ENCODE assay signal across 8 cellular contexts in the genomic region with DNA sequence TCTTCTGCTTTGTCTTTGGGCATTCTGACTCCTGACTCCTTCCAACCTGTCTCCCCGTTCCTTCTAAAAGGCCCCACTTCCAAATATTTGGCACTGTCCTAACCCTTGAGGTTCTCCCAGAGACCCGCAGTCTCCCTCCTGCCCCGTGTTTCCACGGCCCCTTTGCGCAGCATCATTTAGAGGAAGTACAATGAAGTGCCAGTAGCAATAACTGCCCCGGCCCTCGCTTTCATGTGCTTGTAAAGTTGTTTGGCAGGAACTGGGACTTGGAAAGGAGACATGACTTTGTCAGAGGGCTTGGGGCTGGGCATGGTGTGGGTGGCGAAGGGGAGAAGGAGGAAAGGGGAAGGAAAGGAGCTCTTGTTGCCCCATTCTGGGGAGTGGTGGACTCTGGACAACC. TPM values are rescaled to one million over a fixed set of nuclear protein-coding genes. Genes with fewer than 3 reads are reported as not detected.
DNase-seq lines count a peak whose midpoint lies in the region; ATAC-seq, FAIRE-seq and TF ChIP-seq lines count a peak whose summit lies in the region.

No MANE protein-coding gene starts in this region.

- no peak for ATAC-seq in GM21390 (IDR thresholded peaks at IDR 0.05; ENCODE audit: unreplicated experiment)

- TF ChIP-seq CTCF in VCaP (conservative IDR thresholded peaks at IDR 0.05) (no peak), foreskin fibroblast (IDR thresholded peaks at IDR 0.05; ENCODE audit: low read depth, low read length) (no peak), spleen (IDR thresholded peaks at IDR 0.05 in 8 of 11, conservative IDR thresholded peaks at IDR 0.05 in 3 of 11) (no peak), kidney (IDR thresholded peaks at IDR 0.05; ENCODE audit: borderline replicate concordance, extremely low read depth, insufficient read depth) (no peak)

- H3K36me3 ChIP-seq in GM23248 (ENCODE audit: low read depth) = peaks cover 23% of the 10 kb centered on the region
- H3K36me3 ChIP-seq in spleen = peaks cover 0 to 5% (median 0%) of the 10 kb centered on the region in 6 donors
- no peaks in the 10 kb centered on the region for H3K36me3 ChIP-seq in kidney (ENCODE audit: control insufficient read depth in 1 of 2, insufficient read depth in 2 of 2, low read length in 2 of 2)

- no peaks in the 10 kb centered on the region for H3K9me2 ChIP-seq in GM23248 (ENCODE audit: insufficient read depth)

- H3K9me3 ChIP-seq in GM23248 (ENCODE audit: low read depth) = no peaks in the 10 kb centered on the region
- no peaks in the 10 kb centered on the region for H3K9me3 ChIP-seq in spleen
- no peaks in the 10 kb centered on the region for H3K9me3 ChIP-seq in kidney (ENCODE audit: control insufficient read depth in 1 of 2, low read length in 2 of 2)

- H3K4me3 ChIP-seq in GM23248 (peak overlapping the region; percentile 95), foreskin fibroblast (ENCODE audit: low read depth in 1 of 2, low read length in 2 of 2) (peak overlapping the region; percentile 59 to 75), spleen (peak overlapping the region; percentile 65 to 85 (median 76)), kidney (ENCODE audit: low read length in 2 of 2) (peak overlapping the region in 1 of 2 donors; percentile 57)

- TF ChIP-seq POLR2A in spleen (IDR thresholded peaks at IDR 0.05) = no peak

- intact Hi-C loops in spleen (cut with DNase I; ENCODE audit: low total_unique reads) (no loop called here), kidney (cut with DNase I) (no loop called here)

- H3K79me2 ChIP-seq in GM23248 (ENCODE audit: insufficient read depth) = peaks cover 85% of the 10 kb centered on the region

- H3K9ac ChIP-seq in GM23248 (peak overlapping the region; percentile 99), kidney (ENCODE audit: low read length in 2 of 2) (no peak overlapping the region)

- H3K27me3 ChIP-seq in GM23248 (replicated peaks; ENCODE audit: insufficient read depth) (no peaks in the 10 kb centered on the region), spleen (replicated peaks in 1 of 7) (no peaks in the 10 kb centered on the region)

- H3F3A ChIP-seq in GM23248 (ENCODE audit: insufficient read depth) = peaks cover 76% of the 10 kb centered on the region

- H3K4me2 ChIP-seq in GM23248 (ENCODE audit: unreplicated experiment) = peak overlapping the region; percentile 95

- no peak overlapping the region for H2AFZ ChIP-seq in GM23248

- H3K4me1 ChIP-seq in GM23248 (ENCODE audit: insufficient read depth) (peaks cover 45% of the 10 kb centered on the region), spleen (peaks cover 42 to 91% (median 84%) of the 10 kb centered on the region in 6 donors), kidney (ENCODE audit: control insufficient read depth in 1 of 2, insufficient read depth in 1 of 2, low read depth in 1 of 2, low read length in 2 of 2) (no peaks in the 10 kb centered on the region)

- H4K20me1 ChIP-seq in GM23248 (ENCODE audit: insufficient read depth) = 0 out of 2 replicates have a peak, but pooled peaks cover 12% of the 10 kb centered on the region

- in situ Hi-C loops in GM23248 (cut with MboI) = no loop called here

- FAIRE-seq in kidney (lab: Jason Lieb, UNC) = no peak

- H3K27ac ChIP-seq in GM23248 = peak overlapping the region; percentile 97
- peak overlapping the region; percentile 61 for H3K27ac ChIP-seq in VCaP
- peak overlapping the region; percentile 87 to 97 (median 94) for H3K27ac ChIP-seq in spleen
- peak overlapping the region in 1 of 2 donors; percentile 30 for H3K27ac ChIP-seq in kidney (ENCODE audit: low read depth in 2 of 2, low read length in 2 of 2)

- DNase-seq in GM23248 = peak; percentile 66
- no peak for DNase-seq in foreskin fibroblast
- DNase-seq in spleen = peak; percentile 90
- DNase-seq in kidney = no peak
- no peak for DNase-seq in NCI-H510A (lab: John Stamatoyannopoulos, UW)
- no peak for DNase-seq in A172 (ENCODE audit: low spot score)

- WGBS in GM23248 (ENCODE audit: low coverage in 1 of 2, low lambda C conversion rate in 2 of 2, missing lambda C conversion rate in 2 of 2), 2 experiments = 2% methylated on average over 8 of the region's 8 CpGs
- 4 to 34% (median 22%) methylated on average over 8 of the region's 8 CpGs for WGBS in spleen, 5 donors

RNA-seq across cellular contexts. Expression of gene CD44, which starts 2.6 kb away (rescaled TPM):
- total RNA-seq in GM23248 (2014; rRNA removed; shearing (Covaris generic)) = 405 and 506 TPM in 2 replicates
- polyA plus RNA-seq in GM23248 (2016; fragmentation: Nextera tagmentation; extraction: Ambion mirVana) (519 and 523 TPM in 2 replicates), spleen (100 to 1,000 TPM in 1 of 3 donors, 10 to 100 TPM in 2; 60.9 to 103 (median 71.8) TPM), kidney (ENCODE audit: insufficient read depth, low read depth, low replicate concordance) (13.8 TPM)
- total RNA-seq in spleen (100 to 1,000 TPM; 200 to 521 (median 348) TPM), kidney (235 TPM)
- total RNA-seq in A172 (2014; rRNA removed; shearing (Covaris generic)) = 179 and 324 TPM in 2 replicates

Comparison
In these comparisons a context has a peak if more than half of its experiments do, and no peak if none do; other contexts are left out.
1. DNase-seq: peak in GM23248 (single experiment) and spleen (single experiment); none in foreskin fibroblast (0 of 2), kidney (single experiment), NCI-H510A (single experiment) and A172 (single experiment).